In the genomic region with DNA sequence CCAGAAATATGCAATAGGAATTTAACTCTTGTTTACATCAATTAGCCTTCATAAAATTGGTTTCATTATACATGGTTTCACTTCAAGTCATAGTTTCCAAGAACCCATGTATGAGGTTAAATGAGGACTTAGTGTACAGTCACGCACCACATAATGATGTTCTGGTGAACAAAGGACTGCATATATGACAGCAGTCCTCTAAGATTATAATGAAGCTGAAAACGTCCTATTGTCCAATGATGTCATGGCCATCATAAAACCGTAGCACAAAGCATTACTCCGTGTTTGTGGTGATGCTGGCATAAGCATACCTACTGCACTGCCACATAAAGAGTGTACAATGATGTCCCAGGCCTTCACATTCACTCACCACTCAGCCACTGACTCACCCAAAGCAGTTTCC, we compare ENCODE assay signal across 1 cellular context.
TF ChIP-seq lines count a peak whose summit lies in the region.

No MANE protein-coding gene starts in this region.

TF ChIP-seq in GM12878, 131 proteins besides CTCF, POLR2A, EP300 and RAD21 (continued from another document and continues in another):
- TF ChIP-seq, protein P1, sequence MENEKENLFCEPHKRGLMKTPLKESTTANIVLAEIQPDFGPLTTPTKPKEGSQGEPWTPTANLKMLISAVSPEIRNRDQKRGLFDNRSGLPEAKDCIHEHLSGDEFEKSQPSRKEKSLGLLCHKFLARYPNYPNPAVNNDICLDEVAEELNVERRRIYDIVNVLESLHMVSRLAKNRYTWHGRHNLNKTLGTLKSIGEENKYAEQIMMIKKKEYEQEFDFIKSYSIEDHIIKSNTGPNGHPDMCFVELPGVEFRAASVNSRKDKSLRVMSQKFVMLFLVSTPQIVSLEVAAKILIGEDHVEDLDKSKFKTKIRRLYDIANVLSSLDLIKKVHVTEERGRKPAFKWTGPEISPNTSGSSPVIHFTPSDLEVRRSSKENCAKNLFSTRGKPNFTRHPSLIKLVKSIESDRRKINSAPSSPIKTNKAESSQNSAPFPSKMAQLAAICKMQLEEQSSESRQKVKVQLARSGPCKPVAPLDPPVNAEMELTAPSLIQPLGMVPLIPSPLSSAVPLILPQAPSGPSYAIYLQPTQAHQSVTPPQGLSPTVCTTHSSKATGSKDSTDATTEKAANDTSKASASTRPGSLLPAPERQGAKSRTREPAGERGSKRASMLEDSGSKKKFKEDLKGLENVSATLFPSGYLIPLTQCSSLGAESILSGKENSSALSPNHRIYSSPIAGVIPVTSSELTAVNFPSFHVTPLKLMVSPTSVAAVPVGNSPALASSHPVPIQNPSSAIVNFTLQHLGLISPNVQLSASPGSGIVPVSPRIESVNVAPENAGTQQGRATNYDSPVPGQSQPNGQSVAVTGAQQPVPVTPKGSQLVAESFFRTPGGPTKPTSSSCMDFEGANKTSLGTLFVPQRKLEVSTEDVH (IDR thresholded peaks at IDR 0.05; ENCODE audit: low read depth, partially characterized antibody): peak; percentile 58
- TF ChIP-seq, protein P2, sequence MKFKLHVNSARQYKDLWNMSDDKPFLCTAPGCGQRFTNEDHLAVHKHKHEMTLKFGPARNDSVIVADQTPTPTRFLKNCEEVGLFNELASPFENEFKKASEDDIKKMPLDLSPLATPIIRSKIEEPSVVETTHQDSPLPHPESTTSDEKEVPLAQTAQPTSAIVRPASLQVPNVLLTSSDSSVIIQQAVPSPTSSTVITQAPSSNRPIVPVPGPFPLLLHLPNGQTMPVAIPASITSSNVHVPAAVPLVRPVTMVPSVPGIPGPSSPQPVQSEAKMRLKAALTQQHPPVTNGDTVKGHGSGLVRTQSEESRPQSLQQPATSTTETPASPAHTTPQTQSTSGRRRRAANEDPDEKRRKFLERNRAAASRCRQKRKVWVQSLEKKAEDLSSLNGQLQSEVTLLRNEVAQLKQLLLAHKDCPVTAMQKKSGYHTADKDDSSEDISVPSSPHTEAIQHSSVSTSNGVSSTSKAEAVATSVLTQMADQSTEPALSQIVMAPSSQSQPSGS (IDR thresholded peaks at IDR 0.05; ENCODE audit: low read length): peak; percentile 68
- TF ChIP-seq WRNIP1 (IDR thresholded peaks at IDR 0.05; ENCODE audit: borderline replicate concordance, low read depth, low read length): no peak
- TF ChIP-seq ETV6 (conservative IDR thresholded peaks at IDR 0.05 in 1 of 2, IDR thresholded peaks at IDR 0.05 in 1 of 2; ENCODE audit: borderline replicate concordance in 1 of 2, low read depth in 1 of 2): no peak
- TF ChIP-seq, protein P3, sequence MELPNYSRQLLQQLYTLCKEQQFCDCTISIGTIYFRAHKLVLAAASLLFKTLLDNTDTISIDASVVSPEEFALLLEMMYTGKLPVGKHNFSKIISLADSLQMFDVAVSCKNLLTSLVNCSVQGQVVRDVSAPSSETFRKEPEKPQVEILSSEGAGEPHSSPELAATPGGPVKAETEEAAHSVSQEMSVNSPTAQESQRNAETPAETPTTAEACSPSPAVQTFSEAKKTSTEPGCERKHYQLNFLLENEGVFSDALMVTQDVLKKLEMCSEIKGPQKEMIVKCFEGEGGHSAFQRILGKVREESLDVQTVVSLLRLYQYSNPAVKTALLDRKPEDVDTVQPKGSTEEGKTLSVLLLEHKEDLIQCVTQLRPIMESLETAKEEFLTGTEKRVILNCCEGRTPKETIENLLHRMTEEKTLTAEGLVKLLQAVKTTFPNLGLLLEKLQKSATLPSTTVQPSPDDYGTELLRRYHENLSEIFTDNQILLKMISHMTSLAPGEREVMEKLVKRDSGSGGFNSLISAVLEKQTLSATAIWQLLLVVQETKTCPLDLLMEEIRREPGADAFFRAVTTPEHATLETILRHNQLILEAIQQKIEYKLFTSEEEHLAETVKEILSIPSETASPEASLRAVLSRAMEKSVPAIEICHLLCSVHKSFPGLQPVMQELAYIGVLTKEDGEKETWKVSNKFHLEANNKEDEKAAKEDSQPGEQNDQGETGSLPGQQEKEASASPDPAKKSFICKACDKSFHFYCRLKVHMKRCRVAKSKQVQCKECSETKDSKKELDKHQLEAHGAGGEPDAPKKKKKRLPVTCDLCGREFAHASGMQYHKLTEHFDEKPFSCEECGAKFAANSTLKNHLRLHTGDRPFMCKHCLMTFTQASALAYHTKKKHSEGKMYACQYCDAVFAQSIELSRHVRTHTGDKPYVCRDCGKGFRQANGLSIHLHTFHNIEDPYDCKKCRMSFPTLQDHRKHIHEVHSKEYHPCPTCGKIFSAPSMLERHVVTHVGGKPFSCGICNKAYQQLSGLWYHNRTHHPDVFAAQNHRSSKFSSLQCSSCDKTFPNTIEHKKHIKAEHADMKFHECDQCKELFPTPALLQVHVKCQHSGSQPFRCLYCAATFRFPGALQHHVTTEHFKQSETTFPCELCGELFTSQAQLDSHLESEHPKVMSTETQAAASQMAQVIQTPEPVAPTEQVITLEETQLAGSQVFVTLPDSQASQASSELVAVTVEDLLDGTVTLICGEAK (IDR thresholded peaks at IDR 0.05; ENCODE audit: borderline replicate concordance): no peak
- no peak for TF ChIP-seq CBX3 (IDR thresholded peaks at IDR 0.05; ENCODE audit: borderline replicate concordance, low read depth)
- TF ChIP-seq EZH2 (IDR thresholded peaks at IDR 0.05; ENCODE audit: borderline replicate concordance, control insufficient read depth, low read depth, low read length): no peak
- TF ChIP-seq ZNF384 (IDR thresholded peaks at IDR 0.05; ENCODE audit: borderline replicate concordance, low read depth, low read length): no peak
- TF ChIP-seq GABPA (IDR thresholded peaks at IDR 0.05; ENCODE audit: low read depth): no peak
- peak; percentile 62 to 72; a peak in 3 of 4 replicates for TF ChIP-seq IKZF2 (IDR thresholded peaks at IDR 0.05)
- no peak for TF ChIP-seq PAX5 (IDR thresholded peaks at IDR 0.05; ENCODE audit: borderline replicate concordance, low read depth, low read length)
- TF ChIP-seq IRF4 (IDR thresholded peaks at IDR 0.05; ENCODE audit: low read depth, low read length): peak; percentile 38; the same call in 1 of the 2 replicates
- no peak for TF ChIP-seq KLF5 (IDR thresholded peaks at IDR 0.05; ENCODE audit: partially characterized antibody)
- TF ChIP-seq, protein P4, sequence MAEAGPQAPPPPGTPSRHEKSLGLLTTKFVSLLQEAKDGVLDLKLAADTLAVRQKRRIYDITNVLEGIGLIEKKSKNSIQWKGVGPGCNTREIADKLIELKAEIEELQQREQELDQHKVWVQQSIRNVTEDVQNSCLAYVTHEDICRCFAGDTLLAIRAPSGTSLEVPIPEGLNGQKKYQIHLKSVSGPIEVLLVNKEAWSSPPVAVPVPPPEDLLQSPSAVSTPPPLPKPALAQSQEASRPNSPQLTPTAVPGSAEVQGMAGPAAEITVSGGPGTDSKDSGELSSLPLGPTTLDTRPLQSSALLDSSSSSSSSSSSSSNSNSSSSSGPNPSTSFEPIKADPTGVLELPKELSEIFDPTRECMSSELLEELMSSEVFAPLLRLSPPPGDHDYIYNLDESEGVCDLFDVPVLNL (IDR thresholded peaks at IDR 0.05; ENCODE audit: low read depth, low read length): no peak
- TF ChIP-seq SUZ12 (IDR thresholded peaks at IDR 0.05; ENCODE audit: unreplicated experiment): no peak
- TF ChIP-seq, protein P5, sequence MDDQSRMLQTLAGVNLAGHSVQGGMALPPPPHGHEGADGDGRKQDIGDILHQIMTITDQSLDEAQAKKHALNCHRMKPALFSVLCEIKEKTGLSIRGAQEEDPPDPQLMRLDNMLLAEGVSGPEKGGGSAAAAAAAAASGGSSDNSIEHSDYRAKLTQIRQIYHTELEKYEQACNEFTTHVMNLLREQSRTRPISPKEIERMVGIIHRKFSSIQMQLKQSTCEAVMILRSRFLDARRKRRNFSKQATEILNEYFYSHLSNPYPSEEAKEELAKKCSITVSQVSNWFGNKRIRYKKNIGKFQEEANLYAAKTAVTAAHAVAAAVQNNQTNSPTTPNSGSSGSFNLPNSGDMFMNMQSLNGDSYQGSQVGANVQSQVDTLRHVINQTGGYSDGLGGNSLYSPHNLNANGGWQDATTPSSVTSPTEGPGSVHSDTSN (IDR thresholded peaks at IDR 0.05; ENCODE audit: insufficient replicate concordance, low read depth, low read length): no peak
- no peak for TF ChIP-seq ZBED1 (IDR thresholded peaks at IDR 0.05; ENCODE audit: borderline replicate concordance)
- no peak for TF ChIP-seq RCOR1 (conservative IDR thresholded peaks at IDR 0.05; ENCODE audit: low read depth, low read length)
- TF ChIP-seq, protein P6, sequence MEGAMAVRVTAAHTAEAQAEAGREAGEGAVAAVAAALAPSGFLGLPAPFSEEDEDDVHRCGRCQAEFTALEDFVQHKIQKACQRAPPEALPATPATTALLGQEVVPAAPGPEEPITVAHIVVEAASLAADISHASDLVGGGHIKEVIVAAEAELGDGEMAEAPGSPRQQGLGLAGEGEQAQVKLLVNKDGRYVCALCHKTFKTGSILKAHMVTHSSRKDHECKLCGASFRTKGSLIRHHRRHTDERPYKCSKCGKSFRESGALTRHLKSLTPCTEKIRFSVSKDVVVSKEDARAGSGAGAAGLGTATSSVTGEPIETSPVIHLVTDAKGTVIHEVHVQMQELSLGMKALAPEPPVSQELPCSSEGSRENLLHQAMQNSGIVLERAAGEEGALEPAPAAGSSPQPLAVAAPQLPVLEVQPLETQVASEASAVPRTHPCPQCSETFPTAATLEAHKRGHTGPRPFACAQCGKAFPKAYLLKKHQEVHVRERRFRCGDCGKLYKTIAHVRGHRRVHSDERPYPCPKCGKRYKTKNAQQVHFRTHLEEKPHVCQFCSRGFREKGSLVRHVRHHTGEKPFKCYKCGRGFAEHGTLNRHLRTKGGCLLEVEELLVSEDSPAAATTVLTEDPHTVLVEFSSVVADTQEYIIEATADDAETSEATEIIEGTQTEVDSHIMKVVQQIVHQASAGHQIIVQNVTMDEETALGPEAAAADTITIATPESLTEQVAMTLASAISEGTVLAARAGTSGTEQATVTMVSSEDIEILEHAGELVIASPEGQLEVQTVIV (IDR thresholded peaks at IDR 0.05; ENCODE audit: borderline replicate concordance, partially characterized antibody): no peak
- no peak for TF ChIP-seq SUPT20H (IDR thresholded peaks at IDR 0.05; ENCODE audit: borderline replicate concordance, control insufficient read depth, low read depth, low read length)
- TF ChIP-seq, protein P7, sequence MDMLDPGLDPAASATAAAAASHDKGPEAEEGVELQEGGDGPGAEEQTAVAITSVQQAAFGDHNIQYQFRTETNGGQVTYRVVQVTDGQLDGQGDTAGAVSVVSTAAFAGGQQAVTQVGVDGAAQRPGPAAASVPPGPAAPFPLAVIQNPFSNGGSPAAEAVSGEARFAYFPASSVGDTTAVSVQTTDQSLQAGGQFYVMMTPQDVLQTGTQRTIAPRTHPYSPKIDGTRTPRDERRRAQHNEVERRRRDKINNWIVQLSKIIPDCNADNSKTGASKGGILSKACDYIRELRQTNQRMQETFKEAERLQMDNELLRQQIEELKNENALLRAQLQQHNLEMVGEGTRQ (IDR thresholded peaks at IDR 0.05; ENCODE audit: borderline replicate concordance, low read depth, low read length): no peak
- TF ChIP-seq MTA3 (IDR thresholded peaks at IDR 0.05; ENCODE audit: borderline replicate concordance, low read length): no peak
- peak; percentile 72; the same call in 1 of the 2 replicates for TF ChIP-seq NR2F1 (conservative IDR thresholded peaks at IDR 0.05)
- TF ChIP-seq SREBF2 (IDR thresholded peaks at IDR 0.05; ENCODE audit: low read length): no peak
- TF ChIP-seq BACH1 (IDR thresholded peaks at IDR 0.05; ENCODE audit: borderline replicate concordance): peak; percentile 58; the same call in 1 of the 2 replicates
- TF ChIP-seq TCF12 (IDR thresholded peaks at IDR 0.05; ENCODE audit: low read depth, low read length): no peak
- peak; percentile 61; the same call in 1 of the 2 replicates for TF ChIP-seq ZNF217 (IDR thresholded peaks at IDR 0.05)
- peak; percentile 63; the same call in 1 of the 2 replicates for TF ChIP-seq NFIC (IDR thresholded peaks at IDR 0.05; ENCODE audit: low read depth, low read length)
- TF ChIP-seq, protein P8, sequence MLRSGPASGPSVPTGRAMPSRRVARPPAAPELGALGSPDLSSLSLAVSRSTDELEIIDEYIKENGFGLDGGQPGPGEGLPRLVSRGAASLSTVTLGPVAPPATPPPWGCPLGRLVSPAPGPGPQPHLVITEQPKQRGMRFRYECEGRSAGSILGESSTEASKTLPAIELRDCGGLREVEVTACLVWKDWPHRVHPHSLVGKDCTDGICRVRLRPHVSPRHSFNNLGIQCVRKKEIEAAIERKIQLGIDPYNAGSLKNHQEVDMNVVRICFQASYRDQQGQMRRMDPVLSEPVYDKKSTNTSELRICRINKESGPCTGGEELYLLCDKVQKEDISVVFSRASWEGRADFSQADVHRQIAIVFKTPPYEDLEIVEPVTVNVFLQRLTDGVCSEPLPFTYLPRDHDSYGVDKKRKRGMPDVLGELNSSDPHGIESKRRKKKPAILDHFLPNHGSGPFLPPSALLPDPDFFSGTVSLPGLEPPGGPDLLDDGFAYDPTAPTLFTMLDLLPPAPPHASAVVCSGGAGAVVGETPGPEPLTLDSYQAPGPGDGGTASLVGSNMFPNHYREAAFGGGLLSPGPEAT (IDR thresholded peaks at IDR 0.05; ENCODE audit: low read depth): peak; percentile 38; the same call in 1 of the 2 replicates
- no peak for TF ChIP-seq PML (IDR thresholded peaks at IDR 0.05; ENCODE audit: low read length)
- no peak for TF ChIP-seq CHD4 (IDR thresholded peaks at IDR 0.05)
- TF ChIP-seq BCL11A (IDR thresholded peaks at IDR 0.05; ENCODE audit: low read depth, low read length): peak; percentile 89
- no peak for TF ChIP-seq HDAC2 (IDR thresholded peaks at IDR 0.05)
- TF ChIP-seq ZNF622 (IDR thresholded peaks at IDR 0.05): no peak
- peak; percentile 98 for TF ChIP-seq MTA2 (IDR thresholded peaks at IDR 0.05; ENCODE audit: low read depth)
- TF ChIP-seq, protein P9, sequence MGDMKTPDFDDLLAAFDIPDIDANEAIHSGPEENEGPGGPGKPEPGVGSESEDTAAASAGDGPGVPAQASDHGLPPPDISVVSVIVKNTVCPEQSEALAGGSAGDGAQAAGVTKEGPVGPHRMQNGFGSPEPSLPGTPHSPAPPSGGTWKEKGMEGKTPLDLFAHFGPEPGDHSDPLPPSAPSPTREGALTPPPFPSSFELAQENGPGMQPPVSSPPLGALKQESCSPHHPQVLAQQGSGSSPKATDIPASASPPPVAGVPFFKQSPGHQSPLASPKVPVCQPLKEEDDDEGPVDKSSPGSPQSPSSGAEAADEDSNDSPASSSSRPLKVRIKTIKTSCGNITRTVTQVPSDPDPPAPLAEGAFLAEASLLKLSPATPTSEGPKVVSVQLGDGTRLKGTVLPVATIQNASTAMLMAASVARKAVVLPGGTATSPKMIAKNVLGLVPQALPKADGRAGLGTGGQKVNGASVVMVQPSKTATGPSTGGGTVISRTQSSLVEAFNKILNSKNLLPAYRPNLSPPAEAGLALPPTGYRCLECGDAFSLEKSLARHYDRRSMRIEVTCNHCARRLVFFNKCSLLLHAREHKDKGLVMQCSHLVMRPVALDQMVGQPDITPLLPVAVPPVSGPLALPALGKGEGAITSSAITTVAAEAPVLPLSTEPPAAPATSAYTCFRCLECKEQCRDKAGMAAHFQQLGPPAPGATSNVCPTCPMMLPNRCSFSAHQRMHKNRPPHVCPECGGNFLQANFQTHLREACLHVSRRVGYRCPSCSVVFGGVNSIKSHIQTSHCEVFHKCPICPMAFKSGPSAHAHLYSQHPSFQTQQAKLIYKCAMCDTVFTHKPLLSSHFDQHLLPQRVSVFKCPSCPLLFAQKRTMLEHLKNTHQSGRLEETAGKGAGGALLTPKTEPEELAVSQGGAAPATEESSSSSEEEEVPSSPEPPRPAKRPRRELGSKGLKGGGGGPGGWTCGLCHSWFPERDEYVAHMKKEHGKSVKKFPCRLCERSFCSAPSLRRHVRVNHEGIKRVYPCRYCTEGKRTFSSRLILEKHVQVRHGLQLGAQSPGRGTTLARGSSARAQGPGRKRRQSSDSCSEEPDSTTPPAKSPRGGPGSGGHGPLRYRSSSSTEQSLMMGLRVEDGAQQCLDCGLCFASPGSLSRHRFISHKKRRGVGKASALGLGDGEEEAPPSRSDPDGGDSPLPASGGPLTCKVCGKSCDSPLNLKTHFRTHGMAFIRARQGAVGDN (IDR thresholded peaks at IDR 0.05): peak; percentile 76
